ENCODE assay signal across 8 cellular contexts in the genomic region with DNA sequence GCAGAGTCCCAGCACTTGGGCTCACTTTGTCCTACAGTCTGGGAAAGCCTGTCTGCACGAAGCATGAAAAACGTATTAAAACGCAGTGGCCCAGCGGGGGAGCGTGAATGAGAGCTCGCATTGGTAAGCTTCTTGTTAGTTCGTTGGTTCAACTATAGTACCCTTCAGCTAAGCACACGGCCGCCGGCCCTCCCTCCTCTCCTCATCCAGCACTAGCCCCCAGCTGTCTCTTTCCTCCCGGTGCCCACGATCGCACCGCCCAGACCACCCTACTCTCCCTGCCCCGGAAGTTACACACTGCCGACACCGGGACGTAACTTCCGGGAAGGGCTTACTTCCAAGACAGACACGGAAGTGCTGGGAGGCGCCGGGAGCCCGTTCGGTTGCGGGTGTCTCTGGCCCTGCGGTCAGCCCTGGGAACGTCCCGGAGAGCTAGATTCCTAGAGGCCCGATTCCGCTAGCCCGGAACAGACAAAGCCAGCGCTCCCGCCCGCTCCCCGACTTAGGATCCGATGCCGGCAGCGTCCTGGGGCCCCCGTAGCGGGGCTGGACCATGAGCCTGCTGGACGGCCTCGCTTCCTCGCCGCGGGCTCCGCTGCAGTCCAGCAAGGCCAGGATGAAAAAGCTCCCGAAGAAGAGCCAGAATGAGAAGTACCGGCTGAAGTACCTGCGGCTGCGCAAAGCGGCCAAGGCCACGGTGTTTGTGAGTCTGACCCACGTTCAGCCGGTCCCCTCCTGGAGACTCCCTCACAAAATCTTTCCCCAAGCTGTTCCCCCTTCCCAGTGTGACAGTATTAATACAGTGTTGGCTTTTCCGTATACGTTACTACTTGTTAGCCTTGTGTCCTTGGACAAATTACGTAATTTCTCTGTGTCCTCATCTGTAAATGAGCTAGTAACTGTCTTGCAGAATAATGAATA.
DNase-seq lines count a peak whose midpoint lies in the region; ATAC-seq lines count a peak whose summit lies in the region.

A gene with protein sequence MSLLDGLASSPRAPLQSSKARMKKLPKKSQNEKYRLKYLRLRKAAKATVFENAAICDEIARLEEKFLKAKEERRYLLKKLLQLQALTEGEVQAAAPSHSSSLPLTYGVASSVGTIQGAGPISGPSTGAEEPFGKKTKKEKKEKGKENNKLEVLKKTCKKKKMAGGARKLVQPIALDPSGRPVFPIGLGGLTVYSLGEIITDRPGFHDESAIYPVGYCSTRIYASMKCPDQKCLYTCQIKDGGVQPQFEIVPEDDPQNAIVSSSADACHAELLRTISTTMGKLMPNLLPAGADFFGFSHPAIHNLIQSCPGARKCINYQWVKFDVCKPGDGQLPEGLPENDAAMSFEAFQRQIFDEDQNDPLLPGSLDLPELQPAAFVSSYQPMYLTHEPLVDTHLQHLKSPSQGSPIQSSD (plus strand): TSS at position 334 of the 921 bp plus-strand sequence. CDS start 220 bp downstream, at position 554.

- ATAC-seq in GM19023 (IDR thresholded peaks at IDR 0.05; ENCODE audit: unreplicated experiment), result peak; percentile 98
- ATAC-seq in HG03196 (IDR thresholded peaks at IDR 0.05; ENCODE audit: unreplicated experiment), result peak; percentile 97

- DNase-seq in AG08396 (ENCODE audit: low spot score) (peak; percentile 90), NCI-H345 treated with DMSO at 0.1 percent for 48 hours (lab: John Stamatoyannopoulos, UW; ENCODE audit: unreplicated experiment) (peak; percentile 79), inferior parietal cortex (ENCODE audit: extremely low spot score) (peak; percentile 96)
- DNase-seq in activated CD4-positive, CD25-positive, alpha-beta regulatory T cell treated with anti-CD3 and anti-CD28 coated beads, Interleukin-2, amount 50 U/mL, for 16 hours (ENCODE audit: low read depth, low spot score), result peak; percentile 72
- DNase-seq in central memory CD4-positive, alpha-beta T cell, result peak; percentile 81
- peak; percentile 67 to 78 for DNase-seq in stimulated activated CD4-positive, alpha-beta T cell treated with anti-CD3 and anti-CD28 coated beads, Interleukin-12 subunit alpha, Interleukin-12 subunit beta, amount 100 ng/mL, for 24 hours (ENCODE audit: low read depth in 2 of 2)

Comparison
In these comparisons a context has a peak if more than half of its experiments do, and no peak if none do; other contexts are left out.
1. Peak in every context shown above with its lines: DNase-seq and ATAC-seq.